In genomic region chr9:116000748-116001329, GRCh38 we compare ENCODE assay signal across 10 cellular contexts.
DNase-seq lines count a peak whose midpoint lies in the region; FAIRE-seq and TF ChIP-seq lines count a peak whose summit lies in the region.
"Had no signal": no experiment of that assay in that cellular context is flagged by ENCODE, and none has a peak within 500 bp of the region (broad histone marks: within the 10 kb centered on the region; RNA-seq: fewer than 3 reads in every experiment).

No MANE protein-coding gene starts in this region.

- H3K36me3 ChIP-seq in HAP-1 (replicated peaks) (no peaks in the 10 kb centered on the region), keratinocyte (ENCODE audit: control insufficient read depth in 2 of 2, extremely low read depth in 1 of 2, insufficient read depth in 2 of 2, low read length in 2 of 2) (no peaks in the 10 kb centered on the region), prostate gland (no peaks in the 10 kb centered on the region)

- H3K27me3 ChIP-seq in HAP-1 (ENCODE audit: low read depth) (no peaks in the 10 kb centered on the region), keratinocyte (ENCODE audit: control insufficient read depth, extremely low read depth, insufficient read depth, low read length) (no peaks in the 10 kb centered on the region), prostate gland (replicated peaks; ENCODE audit: insufficient read depth) (no peaks in the 10 kb centered on the region)

- DNase-seq in DMS 273 (lab: John Stamatoyannopoulos, UW; ENCODE audit: unreplicated experiment), result peak; percentile 47
- no peak for DNase-seq in DMS 273 treated with DMSO at 0.1 percent for 48 hours (lab: John Stamatoyannopoulos, UW)
- DNase-seq in HAP-1 (ENCODE audit: low spot score in 2 of 2), result peak; percentile 27 to 54
- DNase-seq in RPMI8226, result peak; percentile 20
- no peak for DNase-seq in keratinocyte (ENCODE audit: low read depth, low spot score)
- no peak for DNase-seq in activated CD8-positive, alpha-beta memory T cell treated with anti-CD3 and anti-CD28 coated beads, Interleukin-2, amount 50 U/mL, for 4 hours
- DNase-seq in prostate gland (ENCODE audit: low spot score), result no peak
- DNase-seq in putamen (ENCODE audit: low spot score), result no peak

- no peaks in the 10 kb centered on the region for H3K79me2 ChIP-seq in keratinocyte (ENCODE audit: control insufficient read depth, insufficient read depth, low read length)

- dilution Hi-C loops in keratinocyte (cut with MboI; ENCODE audit: extremely low pct_ligation_motif_present, low sequenced_read_pairs), result no loop called here

- H3K9me1 ChIP-seq in keratinocyte (ENCODE audit: control insufficient read depth, extremely low read depth, insufficient read depth, low read length), result no peaks in the 10 kb centered on the region

- H3K9me3 ChIP-seq in HAP-1, result no peaks in the 10 kb centered on the region
- H3K9me3 ChIP-seq in keratinocyte (ENCODE audit: control insufficient read depth, low read depth, low read length), result no peaks in the 10 kb centered on the region
- no peaks in the 10 kb centered on the region for H3K9me3 ChIP-seq in prostate gland

- in situ Hi-C loops in HAP-1 (cut with MboI; ENCODE audit: low sequenced_read_pairs), result no loop called here

- H3K4me1 ChIP-seq in HAP-1 (no peaks in the 10 kb centered on the region), keratinocyte (ENCODE audit: control insufficient read depth, extremely low read depth, insufficient read depth, low read length) (peaks cover 20% of the 10 kb centered on the region), prostate gland (replicated peaks) (no peaks in the 10 kb centered on the region)

- WGBS in prostate gland, result 74% methylated on average over 4 of the region's 4 CpGs

- H3K27ac ChIP-seq in keratinocyte (ENCODE audit: control insufficient read depth, insufficient read depth, low read length), result no peak overlapping the region
- H3K27ac ChIP-seq in prostate gland, result no peak overlapping the region

- peak; percentile 29 for FAIRE-seq in keratinocyte (lab: Jason Lieb, UNC)
- FAIRE-seq: A204.1, TTC549 had no signal

- H4K20me1 ChIP-seq in keratinocyte (ENCODE audit: control insufficient read depth, extremely low read depth, insufficient read depth, low read length), result no peaks in the 10 kb centered on the region

- no peak overlapping the region for H3K9ac ChIP-seq in keratinocyte (ENCODE audit: control insufficient read depth, extremely low read depth, insufficient read depth, low read length)

- H3K4me3 ChIP-seq in HAP-1 (no peak overlapping the region), keratinocyte (ENCODE audit: control insufficient read depth in 2 of 3, extremely low read depth in 1 of 3, insufficient read depth in 2 of 3, low read depth in 1 of 3, low read length in 3 of 3) (no peak overlapping the region), prostate gland (no peak overlapping the region)

- no peak overlapping the region for H3K4me2 ChIP-seq in keratinocyte (ENCODE audit: control insufficient read depth, extremely low read depth, insufficient read depth, low read depth, low read length)

- no peak for TF ChIP-seq POLR2A in prostate gland (IDR thresholded peaks at IDR 0.05)

- no peak overlapping the region for H2AFZ ChIP-seq in keratinocyte (ENCODE audit: control insufficient read depth, low read length)

- TF ChIP-seq CTCF in keratinocyte (optimal IDR thresholded peaks at IDR 0.05 in 1 of 3, IDR thresholded peaks at IDR 0.05 in 1 of 3, conservative IDR thresholded peaks at IDR 0.05 in 1 of 3; ENCODE audit: extremely low read depth in 1 of 3, insufficient read depth in 2 of 3, low read length in 3 of 3), result peak; percentile 24 to 66 (median 56)
- peak in 1 of 4 experiments; percentile 27 for TF ChIP-seq CTCF in prostate gland (IDR thresholded peaks at IDR 0.05)

- intact Hi-C loops in prostate gland (cut with DNase I), result no loop called here

Comparison
In these comparisons a context has a peak if more than half of its experiments do, and no peak if none do; other contexts are left out.
1. DNase-seq: peak in DMS 273 (single experiment), HAP-1 (2 of 2) and RPMI8226 (single experiment); none in DMS 273 treated with DMSO at 0.1 percent for 48 hours (single experiment), keratinocyte (single experiment), activated CD8-positive, alpha-beta memory T cell treated with anti-CD3 and anti-CD28 coated beads, Interleukin-2, amount 50 U/mL, for 4 hours (single experiment), prostate gland (single experiment) and putamen (single experiment).